15 cellular contexts compared by ENCODE assay signal in the genomic region with DNA sequence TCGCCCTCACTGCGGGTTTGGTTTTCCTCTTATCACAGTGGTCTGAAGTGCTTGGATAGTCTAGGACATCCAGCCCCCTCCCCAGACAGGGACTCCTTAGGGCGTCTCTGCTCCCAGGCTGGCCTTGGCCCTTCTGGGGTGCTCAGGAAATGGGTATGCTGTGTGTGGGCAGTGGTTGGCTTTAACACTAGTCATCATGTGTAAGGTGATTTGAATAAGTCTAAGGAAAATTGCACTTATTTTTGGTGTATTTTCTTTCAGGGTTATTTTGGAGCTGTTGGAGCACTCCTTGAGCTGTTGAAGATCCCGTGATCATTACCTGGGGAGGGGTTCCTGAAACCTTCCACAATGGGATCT. TPM values are rescaled to one million over a fixed set of nuclear protein-coding genes. Genes with fewer than 3 reads are reported as not detected.
DNase-seq lines count a peak whose midpoint lies in the region; FAIRE-seq and TF ChIP-seq lines count a peak whose summit lies in the region.
"Had no signal": no experiment of that assay in that cellular context is flagged by ENCODE, and none has a peak within 500 bp of the region (broad histone marks: within the 10 kb centered on the region; RNA-seq: fewer than 3 reads in every experiment).

No MANE protein-coding gene starts in this region.

- peaks cover 21% of the 10 kb centered on the region for H3K79me2 ChIP-seq in PC-9 (ENCODE audit: low read depth)

- no peak overlapping the region for H3K4me2 ChIP-seq in PC-9

- H3K36me3 Mint-ChIP-seq in CD4-positive, alpha-beta memory T cell, result peaks cover 33 to 74% of the 10 kb centered on the region in 2 donors
- peaks cover 94% of the 10 kb centered on the region for H3K36me3 Mint-ChIP-seq in dendritic cell treated with granulocyte-macrophage colony-stimulating factor and Interleukin-4, amounts not matched to agents 40 ng/mL and 50 ng/mL, for 4 days (ENCODE audit: low read depth)

- CTCF ChIA-PET in CD4-positive, alpha-beta memory T cell (lab: Charles Lee; ENCODE audit: partially characterized antibody), result interaction anchor here (0.7 kb wide), 1 partner anchor 161 kb away, joined by 3 read pairs; no protein-coding TSS in a partner anchor
- CTCF ChIA-PET in PC-9 (lab: Charles Lee), result no interaction called here

- H3K36me3 ChIP-seq in CD4-positive, alpha-beta memory T cell (ENCODE audit: insufficient read depth, low read length), result peaks cover 34% of the 10 kb centered on the region
- H3K36me3 ChIP-seq in PC-9 (ENCODE audit: low read depth), result peaks cover 13% of the 10 kb centered on the region
- peaks cover 88% of the 10 kb centered on the region for H3K36me3 ChIP-seq in neutrophil

- H3K4me1 ChIP-seq in CD4-positive, alpha-beta memory T cell (ENCODE audit: insufficient read depth, low read length), result peaks cover 19% of the 10 kb centered on the region
- H3K4me1 ChIP-seq in PC-9 (replicated peaks; ENCODE audit: insufficient read depth), result no peaks in the 10 kb centered on the region
- H3K4me1 ChIP-seq in neutrophil (ENCODE audit: control insufficient read depth in 1 of 2, insufficient read depth in 1 of 2, low read depth in 1 of 2, low read length in 1 of 2), result peaks cover 45 to 46% of the 10 kb centered on the region in 2 experiments

- no peak for TF ChIP-seq POLR2A in GM12891 (IDR thresholded peaks at IDR 0.05; ENCODE audit: low read depth, low read length)

- no peaks in the 10 kb centered on the region for H3K27me3 Mint-ChIP-seq in CD4-positive, alpha-beta memory T cell
- H3K27me3 Mint-ChIP-seq in dendritic cell treated with granulocyte-macrophage colony-stimulating factor and Interleukin-4, amounts not matched to agents 40 ng/mL and 50 ng/mL, for 4 days, result no peaks in the 10 kb centered on the region
- H3K27me3 Mint-ChIP-seq: activated naive CD8-positive, alpha-beta T cell treated with anti-CD3 and anti-CD28 coated beads, Interleukin-2, amount 10 ng/mL, durations not matched to agents 7 days and 5 days had no signal

- no peak overlapping the region for H3K27ac ChIP-seq in CD4-positive, alpha-beta memory T cell (ENCODE audit: low read depth, low read length)
- H3K27ac ChIP-seq in PC-9 (peak overlapping the region; percentile 16; the same call in 1 of the 2 replicates), neutrophil (peak overlapping the region; percentile 82)
- H3K27ac ChIP-seq: thoracic aorta had no signal

- intact Hi-C loops in CD4-positive, alpha-beta memory T cell (cut with micrococcal nuclease), result no loop called here
- intact Hi-C loops in PC-9 (cut with micrococcal nuclease; ENCODE audit: unreplicated experiment), result no loop called here
- intact Hi-C loops in dendritic cell treated with granulocyte-macrophage colony-stimulating factor and Interleukin-4, amounts not matched to agents 40 ng/mL and 50 ng/mL, for 4 days (cut with micrococcal nuclease), result no loop called here

- no peaks in the 10 kb centered on the region for H3K9me3 ChIP-seq in CD4-positive, alpha-beta memory T cell (ENCODE audit: control insufficient read depth in 1 of 2, low read length in 2 of 2)
- no peaks in the 10 kb centered on the region for H3K9me3 ChIP-seq in PC-9 (ENCODE audit: insufficient read depth, low read depth)
- H3K9me3 ChIP-seq in neutrophil, result no peaks in the 10 kb centered on the region
- H3K9me3 ChIP-seq: thoracic aorta had no signal

- no peak for TF ChIP-seq CTCF in PC-9 (conservative IDR thresholded peaks at IDR 0.05)
- no peak for TF ChIP-seq CTCF in neutrophil (IDR thresholded peaks at IDR 0.05)

- no peaks in the 10 kb centered on the region for H3K9me2 ChIP-seq in PC-9 (ENCODE audit: insufficient read depth)

- H3K4me3 ChIP-seq in CD4-positive, alpha-beta memory T cell (ENCODE audit: low read length in 2 of 2), result no peak overlapping the region
- H3K4me3 ChIP-seq in PC-9, result no peak overlapping the region
- H3K4me3 ChIP-seq in neutrophil (ENCODE audit: low read depth in 1 of 2, low read length in 1 of 2), result no peak overlapping the region
- H3K4me3 ChIP-seq: thoracic aorta had no signal

- H3K9me3 Mint-ChIP-seq in CD4-positive, alpha-beta memory T cell, result peaks cover 0 to 3% (median 0%) of the 10 kb centered on the region in 8 donors
- no peaks in the 10 kb centered on the region for H3K9me3 Mint-ChIP-seq in dendritic cell treated with granulocyte-macrophage colony-stimulating factor and Interleukin-4, amounts not matched to agents 40 ng/mL and 50 ng/mL, for 4 days
- H3K9me3 Mint-ChIP-seq: activated naive CD8-positive, alpha-beta T cell treated with anti-CD3 and anti-CD28 coated beads, Interleukin-2, amount 10 ng/mL, durations not matched to agents 7 days and 5 days had no signal

- peak overlapping the region in 5 of 7 donors; percentile 19 to 83 (median 54) for H3K27ac Mint-ChIP-seq in CD4-positive, alpha-beta memory T cell
- H3K27ac Mint-ChIP-seq in dendritic cell treated with granulocyte-macrophage colony-stimulating factor and Interleukin-4, amounts not matched to agents 40 ng/mL and 50 ng/mL, for 4 days, result peak overlapping the region; percentile 69

- H3K4me3 Mint-ChIP-seq in CD4-positive, alpha-beta memory T cell, result no peak overlapping the region
- no peak overlapping the region for H3K4me3 Mint-ChIP-seq in dendritic cell treated with granulocyte-macrophage colony-stimulating factor and Interleukin-4, amounts not matched to agents 40 ng/mL and 50 ng/mL, for 4 days
- H3K4me3 Mint-ChIP-seq: activated naive CD8-positive, alpha-beta T cell treated with anti-CD3 and anti-CD28 coated beads, Interleukin-2, amount 10 ng/mL, durations not matched to agents 7 days and 5 days had no signal

- peaks cover 46% of the 10 kb centered on the region for H4K20me1 ChIP-seq in PC-9 (ENCODE audit: insufficient read depth)

- no peaks in the 10 kb centered on the region for H3K27me3 ChIP-seq in CD4-positive, alpha-beta memory T cell (ENCODE audit: insufficient read depth, low read length)
- H3K27me3 ChIP-seq in PC-9 (ENCODE audit: insufficient read depth, low read depth) (no peaks in the 10 kb centered on the region), neutrophil (no peaks in the 10 kb centered on the region)

- no peak overlapping the region for H2AFZ ChIP-seq in PC-9

- POLR2A ChIA-PET in CD4-positive, alpha-beta memory T cell (lab: Charles Lee; ENCODE audit: partially characterized antibody), result interaction anchor here (1.1 kb wide), 1 partner anchor 67 kb away, joined by 3 read pairs; no protein-coding TSS in a partner anchor
- POLR2A ChIA-PET in PC-9 (lab: Charles Lee; ENCODE audit: unreplicated experiment), result interaction anchor here (0.6 kb wide), 1 partner anchor 68 kb away, joined by 3 read pairs; no protein-coding TSS in a partner anchor

- H3K4me1 Mint-ChIP-seq in CD4-positive, alpha-beta memory T cell, result peaks cover 26 to 46% (median 31%) of the 10 kb centered on the region in 4 donors
- peaks cover 74% of the 10 kb centered on the region for H3K4me1 Mint-ChIP-seq in dendritic cell treated with granulocyte-macrophage colony-stimulating factor and Interleukin-4, amounts not matched to agents 40 ng/mL and 50 ng/mL, for 4 days (ENCODE audit: low read depth)

- no peak for DNase-seq in CD4-positive, alpha-beta memory T cell
- DNase-seq in PC-9, result no peak
- no peak for DNase-seq in UCSD-AML1 (lab: John Stamatoyannopoulos, UW; ENCODE audit: unreplicated experiment)
- no peak for DNase-seq in GM12891 (ENCODE audit: insufficient read length, low spot score)
- no peak for DNase-seq in SKM-1 (lab: John Stamatoyannopoulos, UW; ENCODE audit: unreplicated experiment)
- DNase-seq: activated naive CD8-positive, alpha-beta T cell treated with anti-CD3 and anti-CD28 coated beads, Interleukin-2, amount 10 ng/mL, durations not matched to agents 7 days and 5 days; GOT3; left ventricle myocardium superior; NCI-H1694 treated with DMSO at 0.1 percent for 48 hours; NCI-H446 treated with DMSO at 0.1 percent for 48 hours had no signal

- no peak for FAIRE-seq in GM12891 (lab: Jason Lieb, UNC)
- FAIRE-seq: endometrium, frontal cortex had no signal

- peaks cover 44% of the 10 kb centered on the region for H3F3A ChIP-seq in PC-9 (ENCODE audit: insufficient read depth, low read depth)

- BruUV-seq in PC-9 (replicated peaks; lab: Mats Ljungman, UMichigan), result no TSS peak

TF ChIP-seq in GM12891, 5 proteins besides CTCF, POLR2A, EP300 and RAD21:
- TF ChIP-seq POU2F2 (IDR thresholded peaks at IDR 0.05; ENCODE audit: low read depth, low read length), result no peak
TF ChIP-seq in GM12891: peak in this region for 0.

RNA-seq across cellular contexts. Expression of a gene that starts 33.8 kb away (rescaled TPM):
- 10 to 100 TPM; 71.4 to 80.5 TPM for total RNA-seq in CD4-positive, alpha-beta memory T cell
- polyA plus RNA-seq in CD4-positive, alpha-beta memory T cell, result 10 to 100 TPM; 48.5 to 54.3 TPM
- 51.6 and 54.5 TPM in 2 replicates for total RNA-seq in PC-9 (2021)
- 25.2 TPM for polyA plus RNA-seq in GM12891 (2012; ENCODE audit: low read depth, missing spikeins)
